ENCODE assay signal across 22 cellular contexts in the genomic region with DNA sequence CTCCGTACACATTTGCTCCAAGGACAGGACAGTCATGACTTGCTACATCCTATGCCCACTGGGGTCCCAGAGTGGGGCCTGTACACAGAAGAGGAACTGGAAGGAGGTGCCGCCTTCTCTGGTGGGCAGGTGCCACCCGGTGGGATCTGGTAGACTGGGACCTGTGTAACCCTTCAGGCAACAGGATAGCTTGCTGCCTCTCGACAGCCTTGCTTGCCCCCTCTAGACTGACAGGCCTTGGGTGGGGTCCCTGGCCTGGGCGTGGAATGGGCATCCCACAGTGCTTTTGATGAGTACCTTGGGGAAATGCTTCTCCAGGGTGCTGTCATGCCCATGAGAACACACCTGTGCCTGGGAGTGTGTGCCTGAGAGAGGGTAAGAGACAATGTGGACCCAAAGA. TPM values are rescaled to one million over a fixed set of nuclear protein-coding genes. Genes with fewer than 3 reads are reported as not detected.
DNase-seq lines count a peak whose midpoint lies in the region; ATAC-seq and TF ChIP-seq lines count a peak whose summit lies in the region.
"Had no signal": no experiment of that assay in that cellular context is flagged by ENCODE, and none has a peak within 500 bp of the region (broad histone marks: within the 10 kb centered on the region; RNA-seq: fewer than 3 reads in every experiment).

No MANE protein-coding gene starts in this region.

- no peaks in the 10 kb centered on the region for H3K9me3 Mint-ChIP-seq in endothelial cell (ENCODE audit: unreplicated experiment)
- H3K9me3 Mint-ChIP-seq in activated T-helper 1 cell treated with anti-CD3 and anti-CD28 coated beads, Interleukin-12 subunit alpha, Interleukin-12 subunit beta, Interleukin-2, Interleukin-4 antibody, amounts not matched to agents 30 ng/mL and 10 ng/mL and 1 ng/mL, durations not matched to agents 14 hours and 24 hours and 36 hours, result no peaks in the 10 kb centered on the region

- H3K27me3 ChIP-seq in right atrium auricular region (no peaks in the 10 kb centered on the region), osteoblast (ENCODE audit: insufficient read depth, low read length) (peaks cover 3% of the 10 kb centered on the region), aorta (ENCODE audit: control insufficient read depth in 1 of 2, insufficient read depth in 2 of 2, low read length in 1 of 2) (no peaks in the 10 kb centered on the region)

- TF ChIP-seq CTCF in right atrium auricular region (IDR thresholded peaks at IDR 0.05), result no peak
- TF ChIP-seq CTCF in endothelial cell (IDR thresholded peaks at IDR 0.05; ENCODE audit: unreplicated experiment), result no peak
- no peak for TF ChIP-seq CTCF in osteoblast (IDR thresholded peaks at IDR 0.05; ENCODE audit: extremely low read depth, low read depth, low read length)

- H4K20me1 ChIP-seq in osteoblast (ENCODE audit: insufficient read depth, low read length), result no peaks in the 10 kb centered on the region

- H3K27ac ChIP-seq in right atrium auricular region (no peak overlapping the region), osteoblast (ENCODE audit: low read depth, low read length) (no peak overlapping the region), aorta (ENCODE audit: low read depth in 1 of 2, low read length in 2 of 2) (no peak overlapping the region)

- peaks cover 50% of the 10 kb centered on the region for H3K4me1 Mint-ChIP-seq in endothelial cell (ENCODE audit: unreplicated experiment)
- H3K4me1 Mint-ChIP-seq in activated T-helper 1 cell treated with anti-CD3 and anti-CD28 coated beads, Interleukin-12 subunit alpha, Interleukin-12 subunit beta, Interleukin-2, Interleukin-4 antibody, amounts not matched to agents 30 ng/mL and 10 ng/mL and 1 ng/mL, durations not matched to agents 14 hours and 24 hours and 36 hours (ENCODE audit: low read depth), result peaks cover 7% of the 10 kb centered on the region

- 78 to 84% methylated on average over 5 of the region's 5 CpGs for WGBS in aorta, 2 donors

- H3K4me3 Mint-ChIP-seq in endothelial cell (ENCODE audit: unreplicated experiment), result peak overlapping the region; percentile 57
- no peak overlapping the region for H3K4me3 Mint-ChIP-seq in activated T-helper 1 cell treated with anti-CD3 and anti-CD28 coated beads, Interleukin-12 subunit alpha, Interleukin-12 subunit beta, Interleukin-2, Interleukin-4 antibody, amounts not matched to agents 30 ng/mL and 10 ng/mL and 1 ng/mL, durations not matched to agents 14 hours and 24 hours and 36 hours

- H3K4me1 ChIP-seq in right atrium auricular region, result peaks cover 0 to 9% of the 10 kb centered on the region in 2 donors
- no peaks in the 10 kb centered on the region for H3K4me1 ChIP-seq in osteoblast (ENCODE audit: insufficient read depth, low read length)
- H3K4me1 ChIP-seq in aorta (ENCODE audit: control insufficient read depth in 1 of 2, insufficient read depth in 2 of 2, low read length in 2 of 2), result no peaks in the 10 kb centered on the region

- H3K36me3 ChIP-seq in right atrium auricular region (no peaks in the 10 kb centered on the region), osteoblast (ENCODE audit: insufficient read depth, low read length) (no peaks in the 10 kb centered on the region), aorta (ENCODE audit: control insufficient read depth in 1 of 2, insufficient read depth in 2 of 2, low read length in 1 of 2) (no peaks in the 10 kb centered on the region)

- H3K27me3 Mint-ChIP-seq in endothelial cell (ENCODE audit: unreplicated experiment), result peaks cover 23% of the 10 kb centered on the region
- peaks cover 11% of the 10 kb centered on the region for H3K27me3 Mint-ChIP-seq in activated T-helper 1 cell treated with anti-CD3 and anti-CD28 coated beads, Interleukin-12 subunit alpha, Interleukin-12 subunit beta, Interleukin-2, Interleukin-4 antibody, amounts not matched to agents 30 ng/mL and 10 ng/mL and 1 ng/mL, durations not matched to agents 14 hours and 24 hours and 36 hours (ENCODE audit: insufficient read depth)

- peaks cover 69% of the 10 kb centered on the region for H3K36me3 Mint-ChIP-seq in endothelial cell (ENCODE audit: low read depth, unreplicated experiment)
- no peaks in the 10 kb centered on the region for H3K36me3 Mint-ChIP-seq in activated T-helper 1 cell treated with anti-CD3 and anti-CD28 coated beads, Interleukin-12 subunit alpha, Interleukin-12 subunit beta, Interleukin-2, Interleukin-4 antibody, amounts not matched to agents 30 ng/mL and 10 ng/mL and 1 ng/mL, durations not matched to agents 14 hours and 24 hours and 36 hours (ENCODE audit: low read depth)

- no peak overlapping the region for H3K4me3 ChIP-seq in right atrium auricular region
- no peak overlapping the region for H3K4me3 ChIP-seq in osteoblast (ENCODE audit: insufficient read depth, low read length)
- H3K4me3 ChIP-seq in aorta (ENCODE audit: low read length in 2 of 2), result no peak overlapping the region
- H3K4me3 ChIP-seq: GM12878, K562 had no signal

- no peak overlapping the region for H3K27ac Mint-ChIP-seq in endothelial cell (ENCODE audit: unreplicated experiment)
- no peak overlapping the region for H3K27ac Mint-ChIP-seq in activated T-helper 1 cell treated with anti-CD3 and anti-CD28 coated beads, Interleukin-12 subunit alpha, Interleukin-12 subunit beta, Interleukin-2, Interleukin-4 antibody, amounts not matched to agents 30 ng/mL and 10 ng/mL and 1 ng/mL, durations not matched to agents 14 hours and 24 hours and 36 hours

- H3K4me2 ChIP-seq in osteoblast (ENCODE audit: insufficient read depth, low read length), result no peak overlapping the region

- peak; percentile 11 for DNase-seq in Right ventricle myocardium inferior (ENCODE audit: missing footprints)
- no peak for DNase-seq in right atrium auricular region (ENCODE audit: low spot score)
- DNase-seq in endothelial cell (ENCODE audit: low spot score), result no peak
- DNase-seq in osteoblast (ENCODE audit: insufficient read length, low spot score, missing footprints), result peak; percentile 34
- DNase-seq in aorta, result peak; percentile 21 to 53
- no peak for DNase-seq in activated T-helper 1 cell treated with anti-CD3 and anti-CD28 coated beads, Interleukin-12 subunit alpha, Interleukin-12 subunit beta, Interleukin-2, Interleukin-4 antibody, amounts not matched to agents 30 ng/mL and 10 ng/mL and 1 ng/mL, durations not matched to agents 14 hours and 24 hours and 36 hours (ENCODE audit: low spot score)
- DNase-seq: C1 segment of cervical spinal cord; DMS 273 treated with DMSO at 0.1 percent for 48 hours; GDM1; GOT3; MV-4-11; NCI-H1417; NCI-H187 treated with DMSO at 0.1 percent for 48 hours; NCI-H446; NCI-H69; NK-92 treated with Interleukin-12 subunit alpha and Interleukin-12 subunit beta, amount 100 ng/mL, for 24 hours; RPMI8226 had no signal

- ATAC-seq in Right ventricle myocardium inferior, result no peak
- no peak for ATAC-seq in aorta (ENCODE audit: low FRiP score)
- no peak for ATAC-seq in HG02588 (IDR thresholded peaks at IDR 0.05; ENCODE audit: unreplicated experiment)
- ATAC-seq: GM12878, K562 had no signal

- H2AFZ ChIP-seq in osteoblast (ENCODE audit: low read length), result no peak overlapping the region

- H3K9me3 ChIP-seq in right atrium auricular region (peaks cover 0 to 4% of the 10 kb centered on the region in 2 donors), osteoblast (ENCODE audit: low read depth, low read length) (no peaks in the 10 kb centered on the region), aorta (ENCODE audit: control insufficient read depth, low read length) (no peaks in the 10 kb centered on the region)

- no peaks in the 10 kb centered on the region for H3K79me2 ChIP-seq in osteoblast (ENCODE audit: insufficient read depth, low read length)

- intact Hi-C loops in Right ventricle myocardium inferior (cut with DNase I), result no loop called here
- intact Hi-C loops in aorta (cut with DNase I), result no loop called here
- intact Hi-C loops in activated T-helper 1 cell treated with anti-CD3 and anti-CD28 coated beads, Interleukin-12 subunit alpha, Interleukin-12 subunit beta, Interleukin-2, Interleukin-4 antibody, amounts not matched to agents 30 ng/mL and 10 ng/mL and 1 ng/mL, durations not matched to agents 14 hours and 24 hours and 36 hours (cut with micrococcal nuclease), result no loop called here

RNA-seq across cellular contexts. Expression of a gene that starts 15.8 kb away (rescaled TPM):
- total RNA-seq in Right ventricle myocardium inferior (22.2 TPM), right atrium auricular region (10 to 100 TPM in 1 of 2 donors, 1 to 10 TPM in 1; 8.2 to 12.3 TPM), endothelial cell (ENCODE audit: unreplicated experiment) (223 TPM), osteoblast (0.36 and 0.59 TPM in 2 replicates), aorta (10 to 100 TPM; 48.6 to 62.9 TPM)
- 1 to 10 TPM in 1 of 2 donors, under 1 TPM in 1; 0.63 to 3.2 TPM for polyA plus RNA-seq in aorta
- total RNA-seq in activated T-helper 1 cell treated with anti-CD3 and anti-CD28 coated beads, Interleukin-12 subunit alpha, Interleukin-12 subunit beta, Interleukin-2, Interleukin-4 antibody, amounts not matched to agents 30 ng/mL and 10 ng/mL and 1 ng/mL, durations not matched to agents 14 hours and 24 hours and 36 hours, result 0.05 and 0.10 TPM in 2 replicates

RNA-seq across cellular contexts. Expression of a gene that starts 49.6 kb away (rescaled TPM):
- total RNA-seq in Right ventricle myocardium inferior, result 0.27 TPM
- total RNA-seq in right atrium auricular region, result under 1 TPM in 1 of 2 donors, not detected in 1; 0.39 TPM
- 2.8 TPM for total RNA-seq in endothelial cell (ENCODE audit: unreplicated experiment)
- total RNA-seq in osteoblast, result 1.4 TPM in 1 of 2 replicates, not detected in the other
- 1 to 10 TPM; 1.6 to 1.8 TPM for total RNA-seq in aorta
- polyA plus RNA-seq in aorta, result not detected
- not detected in 2 replicates for total RNA-seq in activated T-helper 1 cell treated with anti-CD3 and anti-CD28 coated beads, Interleukin-12 subunit alpha, Interleukin-12 subunit beta, Interleukin-2, Interleukin-4 antibody, amounts not matched to agents 30 ng/mL and 10 ng/mL and 1 ng/mL, durations not matched to agents 14 hours and 24 hours and 36 hours
- total RNA-seq: A673, GM12878, K562, OCI-LY7 had no signal
- polyA plus RNA-seq: GM12878, K562 had no signal

Comparison
In these comparisons a context has a peak if more than half of its experiments do, and no peak if none do; other contexts are left out.
1. DNase-seq: peak in Right ventricle myocardium inferior (single experiment), osteoblast (single experiment) and aorta (2 of 2); none in right atrium auricular region (single experiment), endothelial cell (single experiment) and activated T-helper 1 cell treated with anti-CD3 and anti-CD28 coated beads, Interleukin-12 subunit alpha, Interleukin-12 subunit beta, Interleukin-2, Interleukin-4 antibody, amounts not matched to agents 30 ng/mL and 10 ng/mL and 1 ng/mL, durations not matched to agents 14 hours and 24 hours and 36 hours (single experiment).